In genomic region chr1:224069138-224069537, GRCh38 we compare ENCODE assay signal across 20 cellular contexts.
"Had no signal": no experiment of that assay in that cellular context is flagged by ENCODE, and none has a peak within 500 bp of the region (broad histone marks: within the 10 kb centered on the region; RNA-seq: fewer than 3 reads in every experiment).

No MANE protein-coding gene starts in this region.

- H3K4me1 ChIP-seq: gastrocnemius medialis, left lung, lower lobe of right lung, spleen, suprapubic skin, tibial artery had no signal

- H3K36me3 ChIP-seq: gastrocnemius medialis, left lung, lower lobe of right lung, spleen, suprapubic skin, tibial artery had no signal

- H3K27ac ChIP-seq: gastrocnemius medialis, left lung, lower lobe of right lung, spleen, suprapubic skin, tibial artery, VCaP had no signal

- H3K27me3 ChIP-seq: left lung, suprapubic skin had no signal

- H3K9me3 ChIP-seq: gastrocnemius medialis, left lung, lower lobe of right lung, mucosa of descending colon, suprapubic skin had no signal

- DNase-seq: activated CD4-positive, alpha-beta T cell treated with anti-CD3 and anti-CD28 coated beads for 4 hours; activated CD4-positive, alpha-beta T cell treated with anti-CD3 and anti-CD28 coated beads, Interleukin-2, amount 50 U/mL, for 4 hours; activated effector memory CD4-positive, alpha-beta T cell treated with Interleukin-2 at 50 U/mL for 16 hours; activated naive CD4-positive, alpha-beta T cell treated with Interleukin-2 at 50 U/mL for 16 hours; activated T-cell treated with anti-CD3 and anti-CD28 coated beads for 4 hours; anterior cingulate cortex; effector CD8-positive, alpha-beta T cell; gastrocnemius medialis; glutamatergic neuron; left lung; lower lobe of right lung; mucosa of descending colon; posterior cingulate gyrus; right cardiac atrium; spleen; stimulated activated naive CD4-positive, alpha-beta T cell; T-helper 2 cell; tibial artery had no signal

- H3K4me3 ChIP-seq: gastrocnemius medialis, left lung, lower lobe of right lung, mucosa of descending colon, spleen, suprapubic skin, tibial artery had no signal
